20 cellular contexts compared by ENCODE assay signal in the genomic region with DNA sequence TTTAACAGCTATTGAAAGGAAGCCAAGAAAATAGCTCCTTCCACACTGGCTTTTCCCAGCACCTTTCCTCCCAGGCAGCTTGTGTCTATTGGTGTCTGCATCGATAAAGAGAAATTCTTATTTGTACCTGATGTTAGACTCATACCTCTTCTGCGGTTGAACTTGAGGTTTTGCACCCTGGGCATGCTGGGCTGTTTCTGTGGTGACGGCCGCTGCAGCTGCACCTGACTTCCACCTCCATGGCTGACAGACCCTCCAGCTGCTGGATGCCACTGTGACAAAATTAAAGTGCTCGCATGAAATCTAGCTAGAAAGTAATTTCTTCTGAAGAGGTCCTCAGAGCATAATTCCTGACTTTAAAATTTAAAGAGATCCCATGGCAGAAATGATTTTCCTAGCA.
"Had no signal": no experiment of that assay in that cellular context is flagged by ENCODE, and none has a peak within 500 bp of the region (broad histone marks: within the 10 kb centered on the region; RNA-seq: fewer than 3 reads in every experiment).

No MANE protein-coding gene starts in this region.

- ATAC-seq: body of pancreas, heart right ventricle, left colon, pancreas, psoas muscle had no signal

- H3K4me3 Mint-ChIP-seq: activated CD4-positive, alpha-beta memory T cell treated with anti-CD3 and anti-CD28 coated beads, Interleukin-2, amount 10 ng/mL, durations not matched to agents 7 days and 5 days; activated T-helper 1 cell treated with anti-CD3 and anti-CD28 coated beads, Interleukin-12 subunit alpha, Interleukin-12 subunit beta, Interleukin-2, Interleukin-4 antibody, amounts not matched to agents 30 ng/mL and 10 ng/mL and 1 ng/mL, durations not matched to agents 14 hours and 24 hours and 36 hours; dendritic cell treated with granulocyte-macrophage colony-stimulating factor and Interleukin-4, amounts not matched to agents 40 ng/mL and 50 ng/mL, for 4 days; nephron progenitor cell; WTC11 had no signal

- H3K9me3 Mint-ChIP-seq: activated CD4-positive, alpha-beta memory T cell treated with anti-CD3 and anti-CD28 coated beads, Interleukin-2, amount 10 ng/mL, durations not matched to agents 7 days and 5 days; activated T-helper 1 cell treated with anti-CD3 and anti-CD28 coated beads, Interleukin-12 subunit alpha, Interleukin-12 subunit beta, Interleukin-2, Interleukin-4 antibody, amounts not matched to agents 30 ng/mL and 10 ng/mL and 1 ng/mL, durations not matched to agents 14 hours and 24 hours and 36 hours; dendritic cell treated with granulocyte-macrophage colony-stimulating factor and Interleukin-4, amounts not matched to agents 40 ng/mL and 50 ng/mL, for 4 days; nephron progenitor cell; WTC11 had no signal

- DNase-seq: activated CD4-positive, alpha-beta memory T cell treated with anti-CD3 and anti-CD28 coated beads, Interleukin-2, amount 10 ng/mL, durations not matched to agents 7 days and 5 days; activated gamma-delta T cell; anterior cingulate cortex; body of pancreas; effector CD8-positive, alpha-beta T cell; foreskin fibroblast; heart right ventricle; islet precursor cell; left colon; mesenchymal stem cell; nephron progenitor cell; pancreas; psoas muscle; stimulated activated CD4-positive, alpha-beta T cell treated with anti-CD3 and anti-CD28 coated beads, Interleukin-4, amount 100 ng/mL, for 24 hours; stimulated activated naive CD4-positive, alpha-beta T cell treated with Interleukin-2 at 50 U/mL for 16 hours; T1000; upper lobe of right lung had no signal

- H3K27ac Mint-ChIP-seq: activated CD4-positive, alpha-beta memory T cell treated with anti-CD3 and anti-CD28 coated beads, Interleukin-2, amount 10 ng/mL, durations not matched to agents 7 days and 5 days; activated T-helper 1 cell treated with anti-CD3 and anti-CD28 coated beads, Interleukin-12 subunit alpha, Interleukin-12 subunit beta, Interleukin-2, Interleukin-4 antibody, amounts not matched to agents 30 ng/mL and 10 ng/mL and 1 ng/mL, durations not matched to agents 14 hours and 24 hours and 36 hours; nephron progenitor cell; WTC11 had no signal

- H3K27me3 Mint-ChIP-seq: activated CD4-positive, alpha-beta memory T cell treated with anti-CD3 and anti-CD28 coated beads, Interleukin-2, amount 10 ng/mL, durations not matched to agents 7 days and 5 days; dendritic cell treated with granulocyte-macrophage colony-stimulating factor and Interleukin-4, amounts not matched to agents 40 ng/mL and 50 ng/mL, for 4 days had no signal
